ENCODE assay signal across 26 cellular contexts in genomic region chr2:237598468-237599208, GRCh38. TPM values are rescaled to one million over a fixed set of nuclear protein-coding genes. Genes with fewer than 3 reads are reported as not detected.
DNase-seq lines count a peak whose midpoint lies in the region; ATAC-seq, FAIRE-seq and TF ChIP-seq lines count a peak whose summit lies in the region.
"Had no signal": no experiment of that assay in that cellular context is flagged by ENCODE, and none has a peak within 500 bp of the region (broad histone marks: within the 10 kb centered on the region; RNA-seq: fewer than 3 reads in every experiment).

No MANE protein-coding gene starts in this region.

- FAIRE-seq in HepG2 (lab: Jason Lieb, UNC) = no peak
- FAIRE-seq: GM19239 had no signal

- DNase-seq in HepG2 (ENCODE audit: low spot score) (no peak), right lobe of liver (no peak), naive B cell (no peak), GM13976 (ENCODE audit: low spot score) (no peak), NCI-H1105 (lab: John Stamatoyannopoulos, UW) (no peak)
- DNase-seq in activated naive CD8-positive, alpha-beta T cell treated with anti-CD3 and anti-CD28 coated beads, Interleukin-2, amount 10 ng/mL, durations not matched to agents 7 days and 5 days = no peak
- no peak for DNase-seq in stimulated activated CD8-positive, alpha-beta memory T cell treated with anti-CD3 and anti-CD28 coated beads, Interleukin-4, amount 100 ng/mL, for 48 hours
- DNase-seq: activated CD4-positive, alpha-beta T cell treated with anti-CD3 and anti-CD28 coated beads, Interleukin-2, amount 50 U/mL, for 48 hours; activated naive CD4-positive, alpha-beta T cell treated with anti-CD3 and anti-CD28 coated beads for 36 hours; activated T-cell treated with anti-CD3 and anti-CD28 coated beads, Interleukin-2, amount 50 U/mL, for 1 hour; GF-D8; MM.1S; NCI-H1694; NCI-H2171 treated with DMSO at 0.1 percent for 48 hours; NCI-H69; nucleus accumbens; right cardiac atrium had no signal

- POLR2A ChIA-PET in HepG2 (lab: Yijun Ruan, JAX) = no interaction called here
- POLR2A ChIA-PET in activated naive CD8-positive, alpha-beta T cell treated with anti-CD3 and anti-CD28 coated beads, Interleukin-2, amount 10 ng/mL, durations not matched to agents 7 days and 5 days (lab: Charles Lee) = no interaction called here

- peak overlapping the region; percentile 9; the same call in 1 of the 2 replicates for H3K9ac ChIP-seq in HepG2 (ENCODE audit: insufficient read depth, low read depth, low read length)

- H3K27ac ChIP-seq in HepG2 (ENCODE audit: extremely low read length, insufficient read depth, low read length) (no peak overlapping the region), right lobe of liver (no peak overlapping the region)
- H3K27ac ChIP-seq: suprapubic skin had no signal

- no peak overlapping the region for H3K4me3 Mint-ChIP-seq in activated naive CD8-positive, alpha-beta T cell treated with anti-CD3 and anti-CD28 coated beads, Interleukin-2, amount 10 ng/mL, durations not matched to agents 7 days and 5 days
- peak overlapping the region in 1 of 8 donors; percentile 80 for H3K4me3 Mint-ChIP-seq in naive B cell
- H3K4me3 Mint-ChIP-seq: activated naive CD4-positive, alpha-beta T cell treated with anti-CD3 and anti-CD28 coated beads for 36 hours; CD14-positive monocyte had no signal

- H3K4me3 ChIP-seq in HepG2 (replicated peaks in 1 of 3; ENCODE audit: insufficient read depth in 1 of 3, low read depth in 2 of 3, low read length in 3 of 3) (peak overlapping the region in 2 of 3 experiments; percentile 23 to 46; a peak in 3 of 6 replicates), right lobe of liver (no peak overlapping the region)
- H3K4me3 ChIP-seq: suprapubic skin had no signal

- H3K36me3 ChIP-seq in HepG2 (replicated peaks in 1 of 2; ENCODE audit: control insufficient read depth in 1 of 2, insufficient read depth in 2 of 2, low read length in 2 of 2) (no peaks in the 10 kb centered on the region), right lobe of liver (no peaks in the 10 kb centered on the region)
- H3K36me3 ChIP-seq: suprapubic skin had no signal

- H3K27me3 ChIP-seq in HepG2 (ENCODE audit: control insufficient read depth in 1 of 2, insufficient read depth in 2 of 2, low read length in 2 of 2) = no peaks in the 10 kb centered on the region
- H3K27me3 ChIP-seq in right lobe of liver = no peaks in the 10 kb centered on the region
- H3K27me3 ChIP-seq: suprapubic skin had no signal

- no peak overlapping the region for H2AFZ ChIP-seq in HepG2 (ENCODE audit: low read length)

- intact Hi-C loops in HepG2 (cut with micrococcal nuclease; ENCODE audit: unreplicated experiment) = no loop called here
- intact Hi-C loops in right lobe of liver (cut with DNase I) = loop anchor here in 1 of 2 donors (10.0 kb wide), 1 partner anchor 146 kb away; no protein-coding TSS in a partner anchor

- CTCF ChIA-PET in HepG2 (lab: Yijun Ruan, JAX; ENCODE audit: low intra/inter-chr PET ratio, low total read pairs) = no interaction called here

- no peaks in the 10 kb centered on the region for H4K20me1 ChIP-seq in HepG2 (ENCODE audit: insufficient read depth, low read length)

- H3K79me2 ChIP-seq in HepG2 (ENCODE audit: insufficient read depth, low read length) = peaks cover 7% of the 10 kb centered on the region

- H3K27me3 Mint-ChIP-seq in activated naive CD8-positive, alpha-beta T cell treated with anti-CD3 and anti-CD28 coated beads, Interleukin-2, amount 10 ng/mL, durations not matched to agents 7 days and 5 days = peaks cover 4% of the 10 kb centered on the region
- no peaks in the 10 kb centered on the region for H3K27me3 Mint-ChIP-seq in naive B cell

- H3K4me1 ChIP-seq in HepG2 (ENCODE audit: insufficient read depth, low read length) (peaks cover 99% of the 10 kb centered on the region), right lobe of liver (peaks cover 0 to 33% (median 13%) of the 10 kb centered on the region in 4 donors)

- H3K27ac Mint-ChIP-seq in activated naive CD8-positive, alpha-beta T cell treated with anti-CD3 and anti-CD28 coated beads, Interleukin-2, amount 10 ng/mL, durations not matched to agents 7 days and 5 days = peak overlapping the region; percentile 68
- H3K27ac Mint-ChIP-seq in naive B cell = peak overlapping the region in 5 of 6 donors; percentile 72 to 97 (median 94)

- TF ChIP-seq CTCF in HepG2 (CRISPR knock-in tag; IDR thresholded peaks at IDR 0.05) = no peak
- no peak for TF ChIP-seq CTCF in right lobe of liver (IDR thresholded peaks at IDR 0.05)
- no peak for TF ChIP-seq CTCF in GM13976 (IDR thresholded peaks at IDR 0.05; ENCODE audit: borderline replicate concordance, control extremely low read depth, extremely low read depth, insufficient read depth, missing control alignments)

- peaks cover 15% of the 10 kb centered on the region for H3K4me1 Mint-ChIP-seq in activated naive CD8-positive, alpha-beta T cell treated with anti-CD3 and anti-CD28 coated beads, Interleukin-2, amount 10 ng/mL, durations not matched to agents 7 days and 5 days
- peaks cover 19 to 32% (median 30%) of the 10 kb centered on the region in 3 donors for H3K4me1 Mint-ChIP-seq in naive B cell

- 52% methylated on average over 14 of the region's 14 CpGs for WGBS in HepG2 (ENCODE audit: low lambda C conversion rate)
- WGBS in right lobe of liver (ENCODE audit: insufficient coverage, low coverage, low lambda C conversion rate, missing lambda C conversion rate) = 83% methylated on average over 12 of the region's 14 CpGs

- TF ChIP-seq EP300 in HepG2 (IDR thresholded peaks at IDR 0.05; ENCODE audit: low read depth in 2 of 2, low read length in 2 of 2) (no peak), HepG2 (CRISPR knock-in tag; IDR thresholded peaks at IDR 0.05; ENCODE audit: borderline replicate concordance) (no peak)

- H3K36me3 Mint-ChIP-seq in activated naive CD8-positive, alpha-beta T cell treated with anti-CD3 and anti-CD28 coated beads, Interleukin-2, amount 10 ng/mL, durations not matched to agents 7 days and 5 days = no peaks in the 10 kb centered on the region
- H3K36me3 Mint-ChIP-seq in naive B cell = no peaks in the 10 kb centered on the region

- BruUV-seq in HepG2 (replicated peaks; lab: Mats Ljungman, UMichigan) = no TSS peak

- peak overlapping the region; percentile 93 for H3K4me2 ChIP-seq in HepG2 (ENCODE audit: low read depth, low read length)

- no peak for TF ChIP-seq RAD21 in HepG2 (CRISPR knock-in tag; IDR thresholded peaks at IDR 0.05)

- H3K9me3 ChIP-seq in HepG2 (ENCODE audit: low read length) (no peaks in the 10 kb centered on the region), right lobe of liver (no peaks in the 10 kb centered on the region)
- H3K9me3 ChIP-seq: suprapubic skin had no signal

- no peak for ATAC-seq in HepG2
- no peak for ATAC-seq in right lobe of liver
- ATAC-seq in activated naive CD8-positive, alpha-beta T cell treated with anti-CD3 and anti-CD28 coated beads, Interleukin-2, amount 10 ng/mL, durations not matched to agents 7 days and 5 days (ENCODE audit: low read depth) = no peak
- ATAC-seq in naive B cell (ENCODE audit: low read depth in 2 of 2) = no peak
- ATAC-seq in GM19035 (IDR thresholded peaks at IDR 0.05; ENCODE audit: unreplicated experiment) = no peak
- ATAC-seq: left lobe of liver, right cardiac atrium had no signal

- TF ChIP-seq POLR2A in HepG2 (IDR thresholded peaks at IDR 0.05; ENCODE audit: insufficient read depth in 1 of 2, low read depth in 2 of 2, low read length in 2 of 2) (no peak), right lobe of liver (IDR thresholded peaks at IDR 0.05) (no peak)

- in situ Hi-C loops in HepG2 (cut with HindIII; ENCODE audit: extremely low pct_ligation_motif_present, low pct_unique_long_range_greater_than_20kb) (no loop called here), GM13976 (cut with MboI; ENCODE audit: low sequenced_read_pairs, unreplicated experiment) (no loop called here)

- H3K9me3 Mint-ChIP-seq in activated naive CD8-positive, alpha-beta T cell treated with anti-CD3 and anti-CD28 coated beads, Interleukin-2, amount 10 ng/mL, durations not matched to agents 7 days and 5 days = no peaks in the 10 kb centered on the region
- H3K9me3 Mint-ChIP-seq in naive B cell = peaks cover 0 to 2% (median 0%) of the 10 kb centered on the region in 7 donors
- H3K9me3 Mint-ChIP-seq: activated naive CD4-positive, alpha-beta T cell treated with anti-CD3 and anti-CD28 coated beads for 36 hours; CD14-positive monocyte had no signal

RNA-seq across cellular contexts. Expression of gene RAB17, which starts 8.1 kb away (rescaled TPM):
- total RNA-seq in HepG2 (2016; rRNA removed; fragmentation: Illumina TruSeq; extraction: Trizol) (68.0 and 70.0 TPM in 2 replicates), right lobe of liver (100 to 1,000 TPM in 2 of 6 experiments, 10 to 100 TPM in 4; 57.5 to 129 (median 77.9) TPM)
- total RNA-seq in HepG2 (2016; cell fraction: cytosol; rRNA removed; fragmentation: Illumina TruSeq; extraction: Trizol; ENCODE audit: low read depth) = 21.0 and 21.9 TPM in 2 replicates
- 67.8 and 73.3 TPM in 2 replicates for total RNA-seq in HepG2 (2016; cell fraction: insoluble cytoplasmic fraction; rRNA removed; fragmentation: Illumina TruSeq; extraction: Trizol)
- 42.7 and 50.7 TPM in 2 replicates for total RNA-seq in HepG2 (2016; cell fraction: membrane; rRNA removed; fragmentation: Illumina TruSeq; extraction: Trizol)
- total RNA-seq in HepG2 (2016; cell fraction: nucleus; rRNA removed; fragmentation: Illumina TruSeq; extraction: Trizol) = 51.2 and 64.7 TPM in 2 replicates
- polyA plus RNA-seq in HepG2 (2011; rRNA removed) (124 and 141 TPM in 2 replicates), naive B cell (ENCODE audit: low read depth in 6 of 6) (not detected)
- 66.2 and 82.5 TPM in 2 replicates for polyA plus RNA-seq in HepG2 (2011; cell fraction: cytosol; rRNA removed)
- polyA plus RNA-seq in HepG2 (2011; cell fraction: nucleus; rRNA removed) = 477 and 514 TPM in 2 replicates
- 189 and 204 TPM in 2 replicates for polyA plus RNA-seq in HepG2 (2012)
- 14.6 and 16.8 TPM in 2 replicates for polyA plus RNA-seq in HepG2 (2016; cell fraction: cytosol; fragmentation: Illumina TruSeq; extraction: Trizol; ENCODE audit: low read depth)
- polyA plus RNA-seq in HepG2 (2016; cell fraction: insoluble cytoplasmic fraction; fragmentation: Illumina TruSeq; extraction: Trizol; ENCODE audit: low read depth) = 53.0 and 54.7 TPM in 2 replicates
- polyA plus RNA-seq in HepG2 (2016; cell fraction: membrane; fragmentation: Illumina TruSeq; extraction: Trizol; ENCODE audit: low read depth) = 27.1 and 29.9 TPM in 2 replicates
- polyA plus RNA-seq in HepG2 (2016; cell fraction: nucleus; fragmentation: Illumina TruSeq; extraction: Trizol; ENCODE audit: insufficient read depth, low read depth) = 145 and 160 TPM in 2 replicates
- 4.6 and 63.9 TPM in 2 replicates for polyA minus RNA-seq in HepG2 (2011; rRNA and poly(A)+ RNA removed; ENCODE audit: low replicate concordance)
- polyA minus RNA-seq in HepG2 (2011; cell fraction: cytosol; rRNA and poly(A)+ RNA removed) = 23.6 and 25.7 TPM in 2 replicates
- 126 and 135 TPM in 2 replicates for polyA minus RNA-seq in HepG2 (2011; cell fraction: nucleus; rRNA and poly(A)+ RNA removed)
- total RNA-seq in activated naive CD8-positive, alpha-beta T cell treated with anti-CD3 and anti-CD28 coated beads, Interleukin-2, amount 10 ng/mL, durations not matched to agents 7 days and 5 days = not detected
- total RNA-seq: activated naive CD4-positive, alpha-beta T cell treated with anti-CD3 and anti-CD28 coated beads for 36 hours; OCI-LY7; T-helper 1 cell treated with Interleukin-12 subunit alpha and Interleukin-12 subunit beta and Interleukin-4 antibody, amounts not matched to agents 30 ng/mL and 1 ng/mL, for 36 hours had no signal

RNA-seq across cellular contexts. Expression of gene LRRFIP1, which starts 28.7 kb away (rescaled TPM):
- total RNA-seq in HepG2 (2016; rRNA removed; fragmentation: Illumina TruSeq; extraction: Trizol) (15.9 and 22.0 TPM in 2 replicates), right lobe of liver (10 to 100 TPM; 29.4 to 56.3 (median 49.7) TPM)
- total RNA-seq in HepG2 (2016; cell fraction: cytosol; rRNA removed; fragmentation: Illumina TruSeq; extraction: Trizol; ENCODE audit: low read depth) = 11.0 and 11.2 TPM in 2 replicates
- 15.6 and 24.6 TPM in 2 replicates for total RNA-seq in HepG2 (2016; cell fraction: insoluble cytoplasmic fraction; rRNA removed; fragmentation: Illumina TruSeq; extraction: Trizol)
- total RNA-seq in HepG2 (2016; cell fraction: membrane; rRNA removed; fragmentation: Illumina TruSeq; extraction: Trizol) = 18.1 and 18.4 TPM in 2 replicates
- 31.0 and 33.7 TPM in 2 replicates for total RNA-seq in HepG2 (2016; cell fraction: nucleus; rRNA removed; fragmentation: Illumina TruSeq; extraction: Trizol)
- polyA plus RNA-seq in HepG2 (2011; rRNA removed) (31.2 and 40.5 TPM in 2 replicates), naive B cell (ENCODE audit: low read depth in 6 of 6) (10 to 100 TPM; 45.8 to 88.7 (median 68.2) TPM)
- polyA plus RNA-seq in HepG2 (2011; cell fraction: cytosol; rRNA removed) = 19.8 and 25.0 TPM in 2 replicates
- polyA plus RNA-seq in HepG2 (2011; cell fraction: nucleus; rRNA removed) = 43.1 TPM in 2 replicates
- 48.6 and 68.2 TPM in 2 replicates for polyA plus RNA-seq in HepG2 (2012)
- 5.6 and 6.5 TPM in 2 replicates for polyA plus RNA-seq in HepG2 (2016; cell fraction: cytosol; fragmentation: Illumina TruSeq; extraction: Trizol; ENCODE audit: low read depth)
- polyA plus RNA-seq in HepG2 (2016; cell fraction: insoluble cytoplasmic fraction; fragmentation: Illumina TruSeq; extraction: Trizol; ENCODE audit: low read depth) = 43.3 and 43.5 TPM in 2 replicates
- 10.6 and 13.6 TPM in 2 replicates for polyA plus RNA-seq in HepG2 (2016; cell fraction: membrane; fragmentation: Illumina TruSeq; extraction: Trizol; ENCODE audit: low read depth)
- polyA plus RNA-seq in HepG2 (2016; cell fraction: nucleus; fragmentation: Illumina TruSeq; extraction: Trizol; ENCODE audit: insufficient read depth, low read depth) = 55.6 and 61.1 TPM in 2 replicates
- polyA minus RNA-seq in HepG2 (2011; rRNA and poly(A)+ RNA removed; ENCODE audit: low replicate concordance) = 26.4 and 35.1 TPM in 2 replicates
- 26.2 and 26.7 TPM in 2 replicates for polyA minus RNA-seq in HepG2 (2011; cell fraction: cytosol; rRNA and poly(A)+ RNA removed)
- 97.5 and 100 TPM in 2 replicates for polyA minus RNA-seq in HepG2 (2011; cell fraction: nucleus; rRNA and poly(A)+ RNA removed)
- 100 to 1,000 TPM; 158 to 164 TPM for total RNA-seq in activated naive CD8-positive, alpha-beta T cell treated with anti-CD3 and anti-CD28 coated beads, Interleukin-2, amount 10 ng/mL, durations not matched to agents 7 days and 5 days

RNA-seq across cellular contexts. Expression of gene PRLH, which starts 32.3 kb away (rescaled TPM):
- not detected in 2 replicates for total RNA-seq in HepG2 (2016; rRNA removed; fragmentation: Illumina TruSeq; extraction: Trizol)
- total RNA-seq in HepG2 (2016; cell fraction: cytosol; rRNA removed; fragmentation: Illumina TruSeq; extraction: Trizol; ENCODE audit: low read depth) = not detected in 2 replicates
- total RNA-seq in HepG2 (2016; cell fraction: insoluble cytoplasmic fraction; rRNA removed; fragmentation: Illumina TruSeq; extraction: Trizol) = not detected in 2 replicates
- not detected in 2 replicates for total RNA-seq in HepG2 (2016; cell fraction: membrane; rRNA removed; fragmentation: Illumina TruSeq; extraction: Trizol)
- total RNA-seq in HepG2 (2016; cell fraction: nucleus; rRNA removed; fragmentation: Illumina TruSeq; extraction: Trizol) = not detected in 2 replicates
- polyA plus RNA-seq in HepG2 (2011; rRNA removed) = not detected in 2 replicates
- not detected in 2 replicates for polyA plus RNA-seq in HepG2 (2011; cell fraction: cytosol; rRNA removed)
- polyA plus RNA-seq in HepG2 (2011; cell fraction: nucleus; rRNA removed) = not detected in 2 replicates
- polyA plus RNA-seq in HepG2 (2012) = not detected in 2 replicates
- polyA plus RNA-seq in HepG2 (2016; cell fraction: cytosol; fragmentation: Illumina TruSeq; extraction: Trizol; ENCODE audit: low read depth) = not detected in 2 replicates
- polyA plus RNA-seq in HepG2 (2016; cell fraction: insoluble cytoplasmic fraction; fragmentation: Illumina TruSeq; extraction: Trizol; ENCODE audit: low read depth) = not detected in 2 replicates
- not detected in 2 replicates for polyA plus RNA-seq in HepG2 (2016; cell fraction: membrane; fragmentation: Illumina TruSeq; extraction: Trizol; ENCODE audit: low read depth)
- polyA plus RNA-seq in HepG2 (2016; cell fraction: nucleus; fragmentation: Illumina TruSeq; extraction: Trizol; ENCODE audit: insufficient read depth, low read depth) = not detected in 2 replicates
- not detected in 2 replicates for polyA minus RNA-seq in HepG2 (2011; rRNA and poly(A)+ RNA removed; ENCODE audit: low replicate concordance)
- not detected in 2 replicates for polyA minus RNA-seq in HepG2 (2011; cell fraction: cytosol; rRNA and poly(A)+ RNA removed)
- polyA minus RNA-seq in HepG2 (2011; cell fraction: nucleus; rRNA and poly(A)+ RNA removed) = not detected in 2 replicates
- total RNA-seq in right lobe of liver = not detected
- total RNA-seq in activated naive CD8-positive, alpha-beta T cell treated with anti-CD3 and anti-CD28 coated beads, Interleukin-2, amount 10 ng/mL, durations not matched to agents 7 days and 5 days = not detected
- polyA plus RNA-seq in naive B cell (ENCODE audit: low read depth in 6 of 6) = not detected
- total RNA-seq: activated naive CD4-positive, alpha-beta T cell treated with anti-CD3 and anti-CD28 coated beads for 36 hours; chondrocyte; left lobe of liver; mononuclear cell; OCI-LY7; right cardiac atrium; suprapubic skin; T-helper 1 cell treated with Interleukin-12 subunit alpha and Interleukin-12 subunit beta and Interleukin-4 antibody, amounts not matched to agents 30 ng/mL and 1 ng/mL, for 36 hours had no signal
- polyA plus RNA-seq: CD14-positive monocyte, right cardiac atrium had no signal

Comparison
In these comparisons a context has a peak if more than half of its experiments do, and no peak if none do; other contexts are left out.
1. H3K4me3 ChIP-seq: peak in HepG2 (2 of 3); none in right lobe of liver (0 of 3).
2. RNA of gene RAB17, which starts 8.1 kb away (total RNA-seq): 57.5 to 129 TPM in right lobe of liver and 21.0 to 73.3 TPM in HepG2; not detected in activated naive CD8-positive, alpha-beta T cell treated with anti-CD3 and anti-CD28 coated beads, Interleukin-2, amount 10 ng/mL, durations not matched to agents 7 days and 5 days; every median in the first group is over 10 times any median in the second.